ENCODE assay signal across 9 cellular contexts in genomic region chr14:77181124-77181602, GRCh38. TPM values are rescaled to one million over a fixed set of nuclear protein-coding genes. Genes with fewer than 3 reads are reported as not detected.
DNase-seq lines count a peak whose midpoint lies in the region; ATAC-seq and TF ChIP-seq lines count a peak whose summit lies in the region.
"Had no signal": no experiment of that assay in that cellular context is flagged by ENCODE, and none has a peak within 500 bp of the region (broad histone marks: within the 10 kb centered on the region; RNA-seq: fewer than 3 reads in every experiment).

No MANE protein-coding gene starts in this region.

- peak in 1 of 3 donors; percentile 23 for ATAC-seq in natural killer cell
- no peak for ATAC-seq in GM18870 (IDR thresholded peaks at IDR 0.05; ENCODE audit: unreplicated experiment)

- no peaks in the 10 kb centered on the region for H3K36me3 Mint-ChIP-seq in CD8-positive, alpha-beta memory T cell
- no peaks in the 10 kb centered on the region for H3K36me3 Mint-ChIP-seq in activated naive CD8-positive, alpha-beta T cell treated with anti-CD3 and anti-CD28 coated beads for 36 hours
- no peaks in the 10 kb centered on the region for H3K36me3 Mint-ChIP-seq in natural killer cell

- H3K27ac ChIP-seq in CD8-positive, alpha-beta memory T cell (ENCODE audit: low read depth, low read length) = no peak overlapping the region
- H3K27ac ChIP-seq: tibial nerve had no signal

- H3K27me3 Mint-ChIP-seq in CD8-positive, alpha-beta memory T cell = peaks cover 26 to 48% of the 10 kb centered on the region in 2 donors
- H3K27me3 Mint-ChIP-seq in activated naive CD8-positive, alpha-beta T cell treated with anti-CD3 and anti-CD28 coated beads for 36 hours = peaks cover 58% of the 10 kb centered on the region
- H3K27me3 Mint-ChIP-seq in natural killer cell (ENCODE audit: low read depth in 2 of 2) = peaks cover 6 to 14% of the 10 kb centered on the region in 2 donors

- no peaks in the 10 kb centered on the region for H3K9me3 Mint-ChIP-seq in CD8-positive, alpha-beta memory T cell
- H3K9me3 Mint-ChIP-seq in activated naive CD8-positive, alpha-beta T cell treated with anti-CD3 and anti-CD28 coated beads for 36 hours = no peaks in the 10 kb centered on the region
- no peaks in the 10 kb centered on the region for H3K9me3 Mint-ChIP-seq in natural killer cell

- POLR2A ChIA-PET in CD8-positive, alpha-beta memory T cell (lab: Charles Lee) = no interaction called here

- peaks cover 7% of the 10 kb centered on the region for H3K4me1 ChIP-seq in CD8-positive, alpha-beta memory T cell (ENCODE audit: insufficient read depth, low read length)

- intact Hi-C loops in natural killer cell (cut with micrococcal nuclease) = no loop called here

- H3K4me3 Mint-ChIP-seq in CD8-positive, alpha-beta memory T cell = peak overlapping the region; percentile 58 to 86 (median 78)
- peak overlapping the region; percentile 71 for H3K4me3 Mint-ChIP-seq in activated naive CD8-positive, alpha-beta T cell treated with anti-CD3 and anti-CD28 coated beads for 36 hours
- H3K4me3 Mint-ChIP-seq in natural killer cell = peak overlapping the region; percentile 78

- CTCF ChIA-PET in CD8-positive, alpha-beta memory T cell (lab: Charles Lee) = no interaction called here

- no peak for DNase-seq in CD8-positive, alpha-beta memory T cell
- peak; percentile 26 for DNase-seq in HT1080 (ENCODE audit: low read depth)
- no peak for DNase-seq in activated naive CD8-positive, alpha-beta T cell treated with anti-CD3 and anti-CD28 coated beads for 36 hours
- DNase-seq in natural killer cell = no peak
- DNase-seq in NCI-H510A treated with DMSO at 0.1 percent for 48 hours (lab: John Stamatoyannopoulos, UW) = no peak
- no peak for DNase-seq in stimulated activated naive CD4-positive, alpha-beta T cell (lab: John Stamatoyannopoulos, UW)
- DNase-seq in glomerular visceral epithelial cell (ENCODE audit: extremely low spot score) = no peak

- peaks cover 3% of the 10 kb centered on the region for H3K27me3 ChIP-seq in CD8-positive, alpha-beta memory T cell (ENCODE audit: insufficient read depth, low read length, poor library complexity, severe bottlenecking)

- H3K36me3 ChIP-seq in CD8-positive, alpha-beta memory T cell (ENCODE audit: insufficient read depth, low read length) = no peaks in the 10 kb centered on the region
- H3K36me3 ChIP-seq: tibial nerve had no signal

- H3K9me3 ChIP-seq in CD8-positive, alpha-beta memory T cell (ENCODE audit: low read length) = no peaks in the 10 kb centered on the region
- H3K9me3 ChIP-seq: tibial nerve had no signal

- TF ChIP-seq CTCF in natural killer cell (IDR thresholded peaks at IDR 0.05) = no peak

- peak overlapping the region in 5 of 8 donors; percentile 47 to 78 (median 57) for H3K27ac Mint-ChIP-seq in CD8-positive, alpha-beta memory T cell
- H3K27ac Mint-ChIP-seq in activated naive CD8-positive, alpha-beta T cell treated with anti-CD3 and anti-CD28 coated beads for 36 hours = no peak overlapping the region
- H3K27ac Mint-ChIP-seq in natural killer cell = no peak overlapping the region

- H3K4me3 ChIP-seq in CD8-positive, alpha-beta memory T cell (ENCODE audit: low read length) = peak overlapping the region; percentile 58

- peaks cover 14 to 28% (median 25%) of the 10 kb centered on the region in 3 donors for H3K4me1 Mint-ChIP-seq in CD8-positive, alpha-beta memory T cell
- peaks cover 8% of the 10 kb centered on the region for H3K4me1 Mint-ChIP-seq in activated naive CD8-positive, alpha-beta T cell treated with anti-CD3 and anti-CD28 coated beads for 36 hours
- H3K4me1 Mint-ChIP-seq in natural killer cell = peaks cover 13 to 24% of the 10 kb centered on the region in 2 donors

RNA-seq across cellular contexts. Expression of gene TMEM63C, which starts 0.4 kb away (rescaled TPM):
- under 1 TPM; 0.64 to 0.68 TPM for total RNA-seq in CD8-positive, alpha-beta memory T cell
- 0.28 TPM for polyA plus RNA-seq in CD8-positive, alpha-beta memory T cell
- total RNA-seq in HT1080 (2014; rRNA removed; shearing (Covaris generic)) = not detected in 2 replicates
- polyA plus RNA-seq in HT1080 (2015; cell fraction: cytosol; rRNA removed) = 0.08 TPM in 1 of 2 replicates, not detected in the other
- 0.07 TPM in 1 of 2 replicates, not detected in the other for polyA plus RNA-seq in HT1080 (2015; cell fraction: nucleus; rRNA removed)
- total RNA-seq in activated naive CD8-positive, alpha-beta T cell treated with anti-CD3 and anti-CD28 coated beads for 36 hours = 1 to 10 TPM in 1 of 2 experiments, under 1 TPM in 1; 0.89 to 1.2 TPM
- total RNA-seq in natural killer cell = 1 to 10 TPM; 1.5 to 5.1 (median 2.1) TPM
- total RNA-seq: tibial nerve had no signal

RNA-seq across cellular contexts. Expression of gene ZDHHC22, which starts 39.6 kb away (rescaled TPM):
- total RNA-seq in CD8-positive, alpha-beta memory T cell = not detected
- not detected for polyA plus RNA-seq in CD8-positive, alpha-beta memory T cell
- 0.10 TPM in 1 of 2 replicates, not detected in the other for total RNA-seq in HT1080 (2014; rRNA removed; shearing (Covaris generic))
- polyA plus RNA-seq in HT1080 (2015; cell fraction: cytosol; rRNA removed) = 0.02 TPM in 1 of 2 replicates, not detected in the other
- polyA plus RNA-seq in HT1080 (2015; cell fraction: nucleus; rRNA removed) = not detected in 2 replicates
- total RNA-seq in activated naive CD8-positive, alpha-beta T cell treated with anti-CD3 and anti-CD28 coated beads for 36 hours = not detected
- not detected for total RNA-seq in natural killer cell
- total RNA-seq: tibial nerve had no signal

Comparison
In these comparisons a context has a peak if more than half of its experiments do, and no peak if none do; other contexts are left out.
1. H3K27ac Mint-ChIP-seq: peak in CD8-positive, alpha-beta memory T cell (5 of 8); none in activated naive CD8-positive, alpha-beta T cell treated with anti-CD3 and anti-CD28 coated beads for 36 hours (single experiment) and natural killer cell (0 of 2).
2. Peak in every context shown above with its lines, with median percentiles within 50 percentile points of each other: H3K4me3 Mint-ChIP-seq.